8 cellular contexts compared by ENCODE assay signal in the genomic region with DNA sequence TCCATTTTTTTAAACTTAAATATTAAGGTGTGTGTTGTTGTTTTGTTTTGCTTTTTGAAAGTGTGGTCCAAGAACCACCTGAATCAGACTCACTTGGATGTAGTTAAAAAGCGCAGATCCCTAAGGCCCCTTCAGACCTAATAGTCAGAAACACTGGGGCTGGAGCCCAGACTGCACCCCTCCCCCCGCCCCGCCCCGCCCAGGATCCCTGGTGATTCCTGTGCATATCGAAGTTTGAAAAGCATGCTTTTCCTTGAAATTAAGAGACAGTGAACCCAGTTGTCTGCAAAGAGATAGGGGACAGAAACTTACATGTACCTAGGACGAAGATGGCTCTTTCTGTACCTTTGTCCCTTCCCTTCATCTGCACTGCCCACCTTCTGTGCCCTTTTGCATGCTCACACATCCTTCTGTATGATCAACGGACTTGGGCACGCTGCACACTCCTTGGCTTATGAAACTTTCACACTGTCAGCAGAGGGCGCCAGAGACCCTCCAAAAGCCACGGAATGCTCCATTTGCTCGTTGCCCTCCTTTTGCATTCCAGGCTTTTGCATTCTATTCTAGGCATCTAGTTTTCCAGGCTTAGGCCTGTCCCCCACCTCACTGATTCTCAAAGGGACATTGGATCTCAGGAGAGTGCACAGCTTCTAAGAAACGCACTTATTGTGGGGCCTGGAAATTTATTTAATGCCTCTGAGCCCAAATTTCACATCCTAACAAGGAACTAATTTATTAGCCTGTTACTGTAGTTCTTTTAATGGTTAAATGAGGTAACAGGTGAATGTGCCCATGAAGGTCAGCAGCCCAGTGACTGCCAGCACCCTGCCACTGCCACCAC. TPM values are rescaled to one million over a fixed set of nuclear protein-coding genes. Genes with fewer than 3 reads are reported as not detected.
A peak's percentile ranks its signal among the peaks of the same experiment; 100 is the strongest.
DNase-seq lines count a peak whose midpoint lies in the region; ATAC-seq and TF ChIP-seq lines count a peak whose summit lies in the region.

No MANE protein-coding gene starts in this region.

- TF ChIP-seq EP300 in tibial nerve (IDR thresholded peaks at IDR 0.05), result no peak

- H2AFZ ChIP-seq in osteoblast (ENCODE audit: low read length), result peak overlapping the region; percentile 92

- 9 to 11% methylated on average over 12 of the region's 12 CpGs for whole genome bisulfite sequencing in tibial nerve, 2 donors

- H3K4me1 ChIP-seq in RWPE2 (ENCODE audit: insufficient read depth, poor library complexity, severe bottlenecking) (no peaks in the 10 kb centered on the region), osteoblast (ENCODE audit: insufficient read depth, low read length) (peaks cover 21% of the 10 kb centered on the region), tibial nerve (peaks cover 0 to 8% (median 0%) of the 10 kb centered on the region in 4 donors)

- H4K20me1 ChIP-seq in osteoblast (ENCODE audit: insufficient read depth, low read length), result no peaks in the 10 kb centered on the region

- TF ChIP-seq CTCF in RWPE2 (IDR thresholded peaks at IDR 0.05; ENCODE audit: poor library complexity, severe bottlenecking) (peak; percentile 89), osteoblast (IDR thresholded peaks at IDR 0.05; ENCODE audit: extremely low read depth, low read depth, low read length) (peak; percentile 93), tibial nerve (IDR thresholded peaks at IDR 0.05) (peak; percentile 56 to 84 (median 77))

- H3K4me2 ChIP-seq in osteoblast (ENCODE audit: insufficient read depth, low read length), result peak overlapping the region; percentile 82

- H3K27me3 ChIP-seq in RWPE2 (ENCODE audit: insufficient read depth, poor library complexity, severe bottlenecking) (no peaks in the 10 kb centered on the region), osteoblast (ENCODE audit: insufficient read depth, low read length) (no peaks in the 10 kb centered on the region), tibial nerve (no peaks in the 10 kb centered on the region)

- H3K27ac ChIP-seq in RWPE2 (ENCODE audit: poor library complexity, severe bottlenecking) (no peak overlapping the region), osteoblast (ENCODE audit: low read depth, low read length) (no peak overlapping the region), tibial nerve (no peak overlapping the region)

- DNase-seq in DMS153 treated with DMSO at 0.1 percent for 48 hours (lab: John Stamatoyannopoulos, UW; ENCODE audit: unreplicated experiment) (peak; percentile 65), LHCN-M2 (ENCODE audit: low read depth) (peak; percentile 75), RWPE2 (ENCODE audit: low spot score) (no peak), globus pallidus (ENCODE audit: low spot score) (peak; percentile 65), osteoblast (ENCODE audit: insufficient read length, low spot score, missing footprints) (peak; percentile 82), tibial nerve (ENCODE audit: low spot score in 2 of 2) (peak; percentile 68 to 82)
- DNase-seq in activated effector memory CD4-positive, alpha-beta T cell treated with anti-CD3 and anti-CD28 coated beads, Interleukin-2, amount 50 U/mL, for 16 hours, result peak; percentile 89

- no peak overlapping the region for H3K4me3 ChIP-seq in RWPE2 (ENCODE audit: severe bottlenecking)
- H3K4me3 ChIP-seq in osteoblast (ENCODE audit: insufficient read depth, low read length), result peak overlapping the region; percentile 56
- no peak overlapping the region for H3K4me3 ChIP-seq in tibial nerve

- ATAC-seq in RWPE2 (ENCODE audit: low read depth) (peak; percentile 90), GM19455 (IDR thresholded peaks at IDR 0.05; ENCODE audit: unreplicated experiment) (no peak)

- no peak for TF ChIP-seq POLR2A in tibial nerve (IDR thresholded peaks at IDR 0.05)

- H3K9me3 ChIP-seq in RWPE2 (ENCODE audit: severe bottlenecking) (no peaks in the 10 kb centered on the region), osteoblast (ENCODE audit: low read depth, low read length) (no peaks in the 10 kb centered on the region), tibial nerve (peaks cover 0 to 11% (median 0%) of the 10 kb centered on the region in 4 donors)

- H3K36me3 ChIP-seq in RWPE2 (ENCODE audit: low read depth), result no peaks in the 10 kb centered on the region
- no peaks in the 10 kb centered on the region for H3K36me3 ChIP-seq in osteoblast (ENCODE audit: insufficient read depth, low read length)
- no peaks in the 10 kb centered on the region for H3K36me3 ChIP-seq in tibial nerve

- H3K79me2 ChIP-seq in osteoblast (ENCODE audit: insufficient read depth, low read length), result no peaks in the 10 kb centered on the region

RNA-seq across cellular contexts. Expression of gene SLC14A1, which starts 32.8 kb away (rescaled TPM):
- total RNA-seq in LHCN-M2 (2014; rRNA removed) (0.06 and 0.34 TPM in 2 replicates), osteoblast (128 and 136 TPM in 2 replicates), tibial nerve (1 to 10 TPM in 1 of 4 donors, under 1 TPM in 2, not detected in 1; 0.39 to 3.7 (median 0.60) TPM)
- polyA plus RNA-seq in LHCN-M2 (2012), result 0.22 TPM

Comparison
In these comparisons a context has a peak if more than half of its experiments do, and no peak if none do; other contexts are left out.
1. RNA of gene SLC14A1, which starts 32.8 kb away (total RNA-seq): 128 to 136 TPM in osteoblast; 0.39 to 3.7 TPM in tibial nerve and 0.06 to 0.34 TPM in LHCN-M2; every median in the first group is over 10 times any median in the second.
2. Peak in every context shown above with its lines, with median percentiles within 50 percentile points of each other: CTCF ChIP-seq.